In genomic region chr10:121927841-121928527, GRCh38 we compare ENCODE assay signal across 8 cellular contexts. TPM values are rescaled to one million over a fixed set of nuclear protein-coding genes. Genes with fewer than 3 reads are reported as not detected.
DNase-seq lines count a peak whose midpoint lies in the region; TF ChIP-seq lines count a peak whose summit lies in the region.

ATE1 (minus strand) TSS chr10:121928031; CDS start chr10:121927949, 82 bp downstream.

- H3K27ac ChIP-seq in MM.1S (ENCODE audit: low read length), result peak within 1 kb of the TSS; percentile 69

- DNase-seq in GDM1 (lab: John Stamatoyannopoulos, UW) (peak; percentile 87), HAP-1 (ENCODE audit: low spot score in 2 of 2) (peak; percentile 87 to 93), MM.1S (peak; percentile 81), SK-MEL-5 (ENCODE audit: low read depth, low spot score) (peak; percentile 85), foreskin melanocyte (peak; percentile 84), stromal cell of bone marrow (ENCODE audit: low read depth) (peak; percentile 85)
- DNase-seq in activated naive CD4-positive, alpha-beta T cell treated with Interleukin-2 at 50 U/mL for 16 hours, result peak; percentile 83

- no peaks in the 10 kb centered on the region for H3K9me2 ChIP-seq in MM.1S (replicated peaks; ENCODE audit: insufficient read depth, low read length)

- H3K9me3 ChIP-seq in HAP-1 (no peaks in the 10 kb centered on the region), MM.1S (replicated peaks; ENCODE audit: insufficient read depth, low read length) (no peaks in the 10 kb centered on the region), neuron (ENCODE audit: low read length) (no peaks in the 10 kb centered on the region)

- H3K79me2 ChIP-seq in MM.1S (ENCODE audit: low read length), result peaks cover 36% of the 10 kb centered on the region

- H3K27me3 ChIP-seq in HAP-1 (ENCODE audit: low read depth), result no peaks in the 10 kb centered on the region
- H3K27me3 ChIP-seq in MM.1S (replicated peaks; ENCODE audit: insufficient read depth, low read length), result no peaks in the 10 kb centered on the region
- H3K27me3 ChIP-seq in neuron (ENCODE audit: insufficient read depth, low read length), result no peaks in the 10 kb centered on the region

- peaks cover 10% of the 10 kb centered on the region; the same call in 1 of the 2 replicates for H3K4me1 ChIP-seq in HAP-1
- H3K4me1 ChIP-seq in MM.1S (ENCODE audit: low read length), result peaks cover 3% of the 10 kb centered on the region; the same call in 1 of the 2 replicates
- peaks cover 12% of the 10 kb centered on the region for H3K4me1 ChIP-seq in neuron (ENCODE audit: insufficient read depth, low read length)

- peak within 1 kb of the TSS; percentile 89 for H3K4me2 ChIP-seq in MM.1S (ENCODE audit: low read depth, low read length)

- H3F3A ChIP-seq in MM.1S (ENCODE audit: insufficient read depth, low read length), result peaks cover 5% of the 10 kb centered on the region; the same call in 1 of the 2 replicates

- H3K4me3 ChIP-seq in HAP-1 (peak within 1 kb of the TSS; percentile 69), MM.1S (ENCODE audit: low read length) (peak within 1 kb of the TSS; percentile 97), neuron (ENCODE audit: low read length) (peak within 1 kb of the TSS; percentile 66)

- H4K20me1 ChIP-seq in MM.1S (ENCODE audit: insufficient read depth, low read length), result no peaks in the 10 kb centered on the region

- TF ChIP-seq CTCF in MM.1S (IDR thresholded peaks at IDR 0.05; ENCODE audit: low read length), result no peak

- H3K9ac ChIP-seq in MM.1S (ENCODE audit: low read length), result peak within 1 kb of the TSS; percentile 97

- in situ Hi-C loops in HAP-1 (cut with MboI; ENCODE audit: low sequenced_read_pairs) (no loop called here), SK-MEL-5 (cut with HindIII; ENCODE audit: low pct_unique_long_range_greater_than_20kb, low sequenced_read_pairs) (no loop called here)

- H3K36me3 ChIP-seq in HAP-1 (replicated peaks) (no peaks in the 10 kb centered on the region), MM.1S (replicated peaks; ENCODE audit: insufficient read depth, low read length) (no peaks in the 10 kb centered on the region), neuron (ENCODE audit: insufficient read depth, low read length) (peaks cover 4% of the 10 kb centered on the region)

- peak within 1 kb of the TSS; percentile 97 for H2AFZ ChIP-seq in MM.1S (ENCODE audit: low read length)
- H2AFZ ChIP-seq in neuron (ENCODE audit: low read depth, low read length), result peak within 1 kb of the TSS; percentile 94

RNA-seq across cellular contexts. Expression of gene ATE1, which starts in this region (rescaled TPM):
- total RNA-seq in SK-MEL-5 (2014; rRNA removed; shearing (Covaris generic)), result 33.9 and 34.3 TPM in 2 replicates
- polyA plus RNA-seq in SK-MEL-5 (2015; cell fraction: cytosol; rRNA removed), result 17.3 and 21.8 TPM in 2 replicates
- 30.2 and 30.4 TPM in 2 replicates for polyA plus RNA-seq in SK-MEL-5 (2015; cell fraction: nucleus; rRNA removed)

Comparison
In these comparisons a context has a peak if more than half of its experiments do, and no peak if none do; other contexts are left out.
1. Peak in every context shown above with its lines: DNase-seq, H3K4me3 ChIP-seq and H3K27ac ChIP-seq.